ENCODE assay signal across 15 cellular contexts in genomic region chr14:100675664-100676063, GRCh38. TPM values are rescaled to one million over a fixed set of nuclear protein-coding genes. Genes with fewer than 3 reads are reported as not detected.
DNase-seq lines count a peak whose midpoint lies in the region; ATAC-seq and TF ChIP-seq lines count a peak whose summit lies in the region.
"Had no signal": no experiment of that assay in that cellular context is flagged by ENCODE, and none has a peak within 500 bp of the region (broad histone marks: within the 10 kb centered on the region; RNA-seq: fewer than 3 reads in every experiment).

No MANE protein-coding gene starts in this region.

- no peak overlapping the region for H3K23ac ChIP-seq in neuronal stem cell (ENCODE audit: low read depth, low read length, poor library complexity)

- no peak overlapping the region for H3K27ac Mint-ChIP-seq in Calu3 (ENCODE audit: unreplicated experiment)

- no peaks in the 10 kb centered on the region for H3K79me2 ChIP-seq in ACC112 (ENCODE audit: control insufficient read depth, insufficient read depth, low read length, unreplicated experiment)
- H3K79me2 ChIP-seq in PC-3 (ENCODE audit: low read length) = no peaks in the 10 kb centered on the region

- no peak overlapping the region for H3K4me3 Mint-ChIP-seq in Calu3 (ENCODE audit: low read depth, unreplicated experiment)

- DNase-seq in PC-3 = peak; percentile 25
- DNase-seq in fibroblast of the aortic adventitia (ENCODE audit: low read depth) = peak; percentile 14
- no peak for DNase-seq in neuronal stem cell (ENCODE audit: low spot score)
- no peak for DNase-seq in cortex of kidney (lab: John Stamatoyannopoulos, UW)
- no peak for DNase-seq in NCI-H2081 (lab: John Stamatoyannopoulos, UW)
- DNase-seq in Calu3 = no peak
- DNase-seq in NCI-H1092 treated with DMSO at 0.1 percent for 48 hours (lab: John Stamatoyannopoulos, UW) = no peak
- DNase-seq: DMS79 treated with DMSO at 0.1 percent for 48 hours, NCI-H1105 treated with DMSO at 0.1 percent for 48 hours, NCI-H187 treated with DMSO at 0.1 percent for 48 hours, NCI-H510A had no signal

- WGBS in neuronal stem cell (ENCODE audit: extremely low coverage in 2 of 2, insufficient read length in 2 of 2, insufficient replicate concordance in 1 of 2), 2 donors = no CpG with 5 or more reads among the region's 6 CpGs

- H3K27me3 Mint-ChIP-seq in Calu3 (ENCODE audit: unreplicated experiment) = peaks cover 43% of the 10 kb centered on the region

- H3K4me3 ChIP-seq in ACC112 (ENCODE audit: low read depth, low read length) = no peak overlapping the region
- no peak overlapping the region for H3K4me3 ChIP-seq in PC-3 (ENCODE audit: low read length)
- H3K4me3 ChIP-seq in fibroblast of the aortic adventitia (ENCODE audit: low read depth, low read length) = no peak overlapping the region
- H3K4me3 ChIP-seq in neuronal stem cell (ENCODE audit: low read length in 2 of 2) = no peak overlapping the region

- no peaks in the 10 kb centered on the region for H4K20me1 ChIP-seq in PC-3 (ENCODE audit: low read length)

- peak overlapping the region; percentile 46; the same call in 1 of the 2 replicates for H3K4me2 ChIP-seq in PC-3 (ENCODE audit: low read length)
- no peak overlapping the region for H3K4me2 ChIP-seq in neuronal stem cell (ENCODE audit: insufficient read depth, low read length, poor library complexity, severe bottlenecking)

- CTCF ChIA-PET in PC-3 (lab: Charles Lee) = no interaction called here
- CTCF ChIA-PET in Calu3 (lab: Charles Lee) = interaction anchor here (1.7 kb wide), 1 partner anchor 12 kb away, joined by 3 read pairs; no protein-coding TSS in a partner anchor

- no peaks in the 10 kb centered on the region for H3F3A ChIP-seq in PC-3 (ENCODE audit: low read length, unreplicated experiment)

- no peak overlapping the region for H2BK12ac ChIP-seq in neuronal stem cell (ENCODE audit: low read length)

- H2BK15ac ChIP-seq in neuronal stem cell (ENCODE audit: low read length) = peak overlapping the region; percentile 40

- no TSS peak for BruUV-seq in PC-3 (replicated peaks; lab: Mats Ljungman, UMichigan)
- no TSS peak for BruUV-seq in Calu3 (replicated peaks; lab: Mats Ljungman, UMichigan)

- H3K27ac ChIP-seq in ACC112 (ENCODE audit: low read depth, low read length) = no peak overlapping the region
- no peak overlapping the region for H3K27ac ChIP-seq in PC-3 (ENCODE audit: low read length)
- H3K27ac ChIP-seq in neuronal stem cell (replicated peaks; ENCODE audit: low read length) = no peak overlapping the region
- H3K27ac ChIP-seq: C4-2B had no signal

- H3K36me3 Mint-ChIP-seq in Calu3 (ENCODE audit: insufficient read depth, unreplicated experiment) = no peaks in the 10 kb centered on the region

- ATAC-seq in PC-3 = peak; percentile 70
- ATAC-seq: HCT116 had no signal

- peak overlapping the region; percentile 27 for H2AFZ ChIP-seq in ACC112 (ENCODE audit: low read length, unreplicated experiment)
- no peak overlapping the region for H2AFZ ChIP-seq in PC-3 (ENCODE audit: low read length)
- H2AFZ ChIP-seq in neuronal stem cell (ENCODE audit: low read length) = no peak overlapping the region

- H3K4me1 ChIP-seq in ACC112 (ENCODE audit: control insufficient read depth, insufficient read depth, low read length, unreplicated experiment) = peaks cover 9% of the 10 kb centered on the region
- peaks cover 16% of the 10 kb centered on the region for H3K4me1 ChIP-seq in PC-3 (ENCODE audit: insufficient read depth, low read length)
- peaks cover 28 to 32% of the 10 kb centered on the region in 2 donors for H3K4me1 ChIP-seq in neuronal stem cell (ENCODE audit: control insufficient read depth in 2 of 2, insufficient read depth in 1 of 2, low read depth in 1 of 2, low read length in 2 of 2)

- peak overlapping the region; percentile 47 for H2BK120ac ChIP-seq in neuronal stem cell (ENCODE audit: low read depth, low read length)

- peak overlapping the region; percentile 90 for H2AK5ac ChIP-seq in neuronal stem cell (ENCODE audit: low read depth, low read length)

- no peak overlapping the region for H4K8ac ChIP-seq in neuronal stem cell (ENCODE audit: low read depth, low read length)

- H3K9me3 Mint-ChIP-seq in Calu3 (ENCODE audit: low read depth, unreplicated experiment) = no peaks in the 10 kb centered on the region

- no peak overlapping the region for H3K4ac ChIP-seq in neuronal stem cell (ENCODE audit: low read length)

- H3K36me3 ChIP-seq in ACC112 (ENCODE audit: insufficient read depth, low read length) = no peaks in the 10 kb centered on the region
- H3K36me3 ChIP-seq in PC-3 (ENCODE audit: low read depth, low read length) = no peaks in the 10 kb centered on the region
- no peaks in the 10 kb centered on the region for H3K36me3 ChIP-seq in neuronal stem cell (replicated peaks in 1 of 2; ENCODE audit: control insufficient read depth in 2 of 2, insufficient read depth in 2 of 2, low read length in 2 of 2)

- H3K9me3 ChIP-seq in PC-3 (ENCODE audit: low read length) (no peaks in the 10 kb centered on the region), neuronal stem cell (replicated peaks in 1 of 2; ENCODE audit: control insufficient read depth in 2 of 2, insufficient read depth in 1 of 2, low read depth in 1 of 2, low read length in 2 of 2) (no peaks in the 10 kb centered on the region)

- POLR2A ChIA-PET in PC-3 (lab: Charles Lee; ENCODE audit: unreplicated experiment) = no interaction called here

- peak overlapping the region; percentile 4 for H3K14ac ChIP-seq in neuronal stem cell (ENCODE audit: low read length)

- no peaks in the 10 kb centered on the region for H3K79me1 ChIP-seq in neuronal stem cell (ENCODE audit: low read depth, low read length)

- H3K9me2 ChIP-seq in PC-3 (replicated peaks; ENCODE audit: low read length) = no peaks in the 10 kb centered on the region

- TF ChIP-seq CTCF in PC-3 (conservative IDR thresholded peaks at IDR 0.05; ENCODE audit: low read depth, low read length) (no peak), fibroblast of the aortic adventitia (IDR thresholded peaks at IDR 0.05; ENCODE audit: insufficient read depth, low read length) (no peak), Calu3 (IDR thresholded peaks at IDR 0.05; ENCODE audit: unreplicated experiment) (no peak)

- peak overlapping the region; percentile 66 for H3K18ac ChIP-seq in neuronal stem cell (ENCODE audit: low read length)

- intact Hi-C loops in PC-3 (cut with micrococcal nuclease) (no loop called here), Calu3 (cut with micrococcal nuclease; ENCODE audit: unreplicated experiment) (no loop called here)

- no peak overlapping the region for H2BK5ac ChIP-seq in neuronal stem cell (ENCODE audit: low read length)

- peaks cover 22% of the 10 kb centered on the region for H3K4me1 Mint-ChIP-seq in Calu3 (ENCODE audit: low read depth, unreplicated experiment)

- H3K9ac ChIP-seq in PC-3 (ENCODE audit: low read length) = no peak overlapping the region
- no peak overlapping the region for H3K9ac ChIP-seq in neuronal stem cell (ENCODE audit: low read depth, low read length, poor library complexity)

- H3K27me3 ChIP-seq in ACC112 (ENCODE audit: insufficient read depth, low read length) (peaks cover 20% of the 10 kb centered on the region; the same call in 1 of the 2 replicates), PC-3 (ENCODE audit: low read length) (no peaks in the 10 kb centered on the region), neuronal stem cell (ENCODE audit: control insufficient read depth in 3 of 3, insufficient read depth in 3 of 3, low read depth in 1 of 3, low read length in 3 of 3) (peaks cover 0 to 40% (median 0%) of the 10 kb centered on the region in 3 experiments)

- H4K91ac ChIP-seq in neuronal stem cell (ENCODE audit: low read depth, low read length, poor library complexity) = no peak overlapping the region

RNA-seq across cellular contexts. Expression of gene DLK1, which starts 51.0 kb away (rescaled TPM):
- not detected in 2 replicates for total RNA-seq in PC-3 (2014; rRNA removed)
- total RNA-seq in fibroblast of the aortic adventitia (ENCODE audit: low replicate concordance) = 0.09 TPM in 1 of 2 replicates, not detected in the other
- polyA plus RNA-seq in neuronal stem cell (2013, experiment 1 of 2) = 6,496 TPM
- 6,408 TPM for polyA plus RNA-seq in neuronal stem cell (2013, experiment 2 of 2)
- total RNA-seq in Calu3 (2022) = not detected in 2 replicates
- total RNA-seq: MCF 10A had no signal

Comparison
In these comparisons a context has a peak if more than half of its experiments do, and no peak if none do; other contexts are left out.
1. DNase-seq: peak in PC-3 (single experiment) and fibroblast of the aortic adventitia (single experiment); none in neuronal stem cell (single experiment), cortex of kidney (single experiment), NCI-H2081 (0 of 2), Calu3 (single experiment) and NCI-H1092 treated with DMSO at 0.1 percent for 48 hours (single experiment).